Comparison of ENCODE assay signal across 8 cellular contexts in genomic region chr1:206496131-206496793, GRCh38. TPM values are rescaled to one million over a fixed set of nuclear protein-coding genes. Genes with fewer than 3 reads are reported as not detected.
A peak's percentile ranks its signal among the peaks of the same experiment; 100 is the strongest.
DNase-seq lines count a peak whose midpoint lies in the region; ATAC-seq and TF ChIP-seq lines count a peak whose summit lies in the region.

No MANE protein-coding gene starts in this region.

- POLR2A ChIA-PET in CD8-positive, alpha-beta T cell (lab: Charles Lee) = interaction anchor here (1.4 kb wide), 1 partner anchor 10 kb away, joined by 4 read pairs; no protein-coding TSS in a partner anchor

- no peaks in the 10 kb centered on the region for H3K27me3 Mint-ChIP-seq in CD8-positive, alpha-beta T cell (ENCODE audit: low read depth)
- H3K27me3 Mint-ChIP-seq in chondrocyte (ENCODE audit: low read depth) = no peaks in the 10 kb centered on the region
- H3K27me3 Mint-ChIP-seq in HFFc6 (ENCODE audit: insufficient read depth) = no peaks in the 10 kb centered on the region; the same call in 1 of the 2 replicates

- peaks cover 57% of the 10 kb centered on the region for H3K36me3 ChIP-seq in CD8-positive, alpha-beta T cell (ENCODE audit: insufficient read depth, low read length)

- no peaks in the 10 kb centered on the region for H3K4me1 ChIP-seq in CD8-positive, alpha-beta T cell (ENCODE audit: insufficient read depth, low read length)

- no peaks in the 10 kb centered on the region for H3K4me1 Mint-ChIP-seq in CD8-positive, alpha-beta T cell (ENCODE audit: low read depth)
- H3K4me1 Mint-ChIP-seq in chondrocyte (ENCODE audit: low read depth) (peaks cover 33% of the 10 kb centered on the region), HFFc6 (ENCODE audit: low read depth) (peaks cover 21% of the 10 kb centered on the region)

- ATAC-seq in CD8-positive, alpha-beta T cell = no peak
- ATAC-seq in GM18861 (IDR thresholded peaks at IDR 0.05; ENCODE audit: unreplicated experiment) (peak; percentile 68), HG03175 (IDR thresholded peaks at IDR 0.05; ENCODE audit: unreplicated experiment) (peak; percentile 59)

- H3K4me3 Mint-ChIP-seq in CD8-positive, alpha-beta T cell = no peak overlapping the region
- H3K4me3 Mint-ChIP-seq in chondrocyte (ENCODE audit: unreplicated experiment) (no peak overlapping the region), HFFc6 (no peak overlapping the region)

- TF ChIP-seq CTCF in CD8-positive, alpha-beta T cell (IDR thresholded peaks at IDR 0.05) = no peak
- TF ChIP-seq CTCF in chondrocyte (IDR thresholded peaks at IDR 0.05) (no peak), HFFc6 (IDR thresholded peaks at IDR 0.05) (no peak)

- no peaks in the 10 kb centered on the region for H3K9me3 Mint-ChIP-seq in CD8-positive, alpha-beta T cell
- no peaks in the 10 kb centered on the region for H3K9me3 Mint-ChIP-seq in chondrocyte (ENCODE audit: low read depth)
- no peaks in the 10 kb centered on the region for H3K9me3 Mint-ChIP-seq in HFFc6

- H3K27me3 ChIP-seq in CD8-positive, alpha-beta T cell (ENCODE audit: insufficient read depth, low read length) = no peaks in the 10 kb centered on the region

- H3K27ac ChIP-seq in CD8-positive, alpha-beta T cell (ENCODE audit: low read depth, low read length) = no peak overlapping the region

- intact Hi-C loops in CD8-positive, alpha-beta T cell (cut with DNase I, micrococcal nuclease) = no loop called here

- H3K36me3 Mint-ChIP-seq in CD8-positive, alpha-beta T cell = peaks cover 75% of the 10 kb centered on the region
- H3K36me3 Mint-ChIP-seq in chondrocyte (ENCODE audit: low read depth) (peaks cover 13% of the 10 kb centered on the region), HFFc6 (ENCODE audit: low read depth) (peaks cover 25% of the 10 kb centered on the region)

- DNase-seq in CD8-positive, alpha-beta T cell = no peak
- no peak for DNase-seq in chondrocyte (ENCODE audit: low spot score)
- no peak for DNase-seq in HuH-7.5 (ENCODE audit: low spot score)
- no peak for DNase-seq in HFFc6
- DNase-seq in dermis blood vessel endothelial cell = no peak
- DNase-seq in HPDE6-E6E7 (ENCODE audit: extremely low spot score) = no peak

- peak overlapping the region; percentile 74 for H3K27ac Mint-ChIP-seq in CD8-positive, alpha-beta T cell
- H3K27ac Mint-ChIP-seq in chondrocyte (ENCODE audit: unreplicated experiment) (peak overlapping the region; percentile 77), HFFc6 (no peak overlapping the region)

- CTCF ChIA-PET in CD8-positive, alpha-beta T cell (lab: Charles Lee) = interaction anchor here (0.7 to 4.1 kb wide), 8 partner anchors 10 to 168 kb away, joined by 3 to 17 read pairs (median 8); partner anchors contain the start of gene IKBKE

- H3K9me3 ChIP-seq in CD8-positive, alpha-beta T cell (ENCODE audit: low read length) = no peaks in the 10 kb centered on the region

- H3K4me3 ChIP-seq in CD8-positive, alpha-beta T cell (ENCODE audit: low read depth, low read length) = no peak overlapping the region

RNA-seq across cellular contexts. Expression of gene RASSF5, which starts 11.1 kb away (rescaled TPM):
- total RNA-seq in CD8-positive, alpha-beta T cell = 100 to 1,000 TPM; 209 to 213 TPM
- total RNA-seq in chondrocyte (0.12 to 0.36 TPM (median 0.27 TPM) in 3 replicates), dermis blood vessel endothelial cell (0.33 and 0.51 TPM in 2 replicates)
- total RNA-seq in HFFc6 (2021; fragmentation: NEBNext Ultra II Directional; extraction: Animal tissue kit (Norgen Biotek cat#: 25700)) = 1 to 10 TPM in 2 of 6 experiments, under 1 TPM in 4; 0.52 to 1.1 (median 0.82) TPM

RNA-seq across cellular contexts. Expression of gene IKBKE, which starts 26.0 kb away (rescaled TPM):
- total RNA-seq in CD8-positive, alpha-beta T cell = 10 to 100 TPM; 24.6 to 25.2 TPM
- 7.7 to 10.5 TPM (median 8.5 TPM) in 3 replicates for total RNA-seq in chondrocyte
- 10 to 100 TPM; 15.1 to 19.6 (median 17.1) TPM for total RNA-seq in HFFc6 (2021; fragmentation: NEBNext Ultra II Directional; extraction: Animal tissue kit (Norgen Biotek cat#: 25700))
- total RNA-seq in dermis blood vessel endothelial cell = 23.3 and 33.9 TPM in 2 replicates

Comparison
In these comparisons a context has a peak if more than half of its experiments do, and no peak if none do; other contexts are left out.
1. RNA of gene RASSF5, which starts 11.1 kb away (total RNA-seq): 209 to 213 TPM in CD8-positive, alpha-beta T cell; 0.52 to 1.1 TPM in HFFc6, 0.33 to 0.51 TPM in dermis blood vessel endothelial cell and 0.12 to 0.36 TPM in chondrocyte; every median in the first group is over 100 times any median in the second.